Comparison of ENCODE assay signal across 23 cellular contexts in genomic region chr3:123401836-123402530, GRCh38. TPM values are rescaled to one million over a fixed set of nuclear protein-coding genes. Genes with fewer than 3 reads are reported as not detected.
A peak's percentile ranks its signal among the peaks of the same experiment; 100 is the strongest.
DNase-seq lines count a peak whose midpoint lies in the region; ATAC-seq, FAIRE-seq and TF ChIP-seq lines count a peak whose summit lies in the region.
"Had no signal": no experiment of that assay in that cellular context is flagged by ENCODE, and none has a peak within 500 bp of the region (broad histone marks: within the 10 kb centered on the region; RNA-seq: fewer than 3 reads in every experiment).

No MANE protein-coding gene starts in this region.

- ATAC-seq in Right ventricle myocardium inferior (peak; percentile 80), GM21737 (IDR thresholded peaks at IDR 0.05; ENCODE audit: unreplicated experiment) (no peak)
- ATAC-seq: HCT116 had no signal

- H3K27ac Mint-ChIP-seq in progenitor cell of endocrine pancreas, result no peak overlapping the region
- H3K27ac Mint-ChIP-seq: CD4-positive, alpha-beta memory T cell had no signal

- H3K9me3 ChIP-seq in kidney (ENCODE audit: control insufficient read depth in 1 of 2, low read length in 2 of 2) (no peaks in the 10 kb centered on the region), spleen (no peaks in the 10 kb centered on the region)
- H3K9me3 ChIP-seq: BE2C had no signal

- WGBS in spleen, 5 donors, result 77 to 86% (median 80%) methylated on average over 11 of the region's 11 CpGs

- no peak overlapping the region for H3K4me3 ChIP-seq in kidney (ENCODE audit: low read length in 2 of 2)
- H3K4me3 ChIP-seq in spleen, result no peak overlapping the region
- H3K4me3 ChIP-seq: GM23248 had no signal

- intact Hi-C loops in Right ventricle myocardium inferior (cut with DNase I), result loop anchor here (1.0 kb wide), 1 partner anchor 59 kb away; no protein-coding TSS in a partner anchor
- intact Hi-C loops in kidney (cut with DNase I), result no loop called here
- intact Hi-C loops in spleen (cut with DNase I; ENCODE audit: low total_unique reads), result no loop called here

- FAIRE-seq in kidney (lab: Jason Lieb, UNC), result no peak
- FAIRE-seq: D721Med, GM12892, GM19239, HTR-8/SVneo had no signal

- no peaks in the 10 kb centered on the region for H3K9me3 Mint-ChIP-seq in progenitor cell of endocrine pancreas (ENCODE audit: low read depth)

- peaks cover 0 to 36% (median 0%) of the 10 kb centered on the region in 7 donors for H3K27me3 ChIP-seq in spleen (replicated peaks in 1 of 7)

- no peak overlapping the region for H3K4me3 Mint-ChIP-seq in progenitor cell of endocrine pancreas (ENCODE audit: low read depth)
- H3K4me3 Mint-ChIP-seq: CD4-positive, alpha-beta memory T cell had no signal

- no peak for TF ChIP-seq POLR2A in spleen (IDR thresholded peaks at IDR 0.05)

- TF ChIP-seq CTCF in kidney (IDR thresholded peaks at IDR 0.05; ENCODE audit: borderline replicate concordance, extremely low read depth, insufficient read depth), result no peak
- TF ChIP-seq CTCF in spleen (IDR thresholded peaks at IDR 0.05 in 8 of 11, conservative IDR thresholded peaks at IDR 0.05 in 3 of 11), result no peak
- TF ChIP-seq CTCF in progenitor cell of endocrine pancreas (IDR thresholded peaks at IDR 0.05; ENCODE audit: unreplicated experiment), result no peak

- H3K36me3 ChIP-seq in kidney (ENCODE audit: control insufficient read depth in 1 of 2, insufficient read depth in 2 of 2, low read length in 2 of 2) (no peaks in the 10 kb centered on the region), spleen (no peaks in the 10 kb centered on the region)
- H3K36me3 ChIP-seq: BE2C had no signal

- no peaks in the 10 kb centered on the region for H3K27me3 Mint-ChIP-seq in progenitor cell of endocrine pancreas

- peak; percentile 72 for DNase-seq in Right ventricle myocardium inferior (ENCODE audit: missing footprints)
- DNase-seq in kidney, result peak; percentile 36
- DNase-seq in spleen, result peak; percentile 52
- no peak for DNase-seq in progenitor cell of endocrine pancreas (ENCODE audit: low spot score, unreplicated experiment)
- DNase-seq in NCI-H146 treated with DMSO at 0.1 percent for 48 hours (lab: John Stamatoyannopoulos, UW; ENCODE audit: unreplicated experiment), result no peak
- no peak for DNase-seq in amygdala (lab: John Stamatoyannopoulos, UW)
- DNase-seq: BE2C; CD4-positive, alpha-beta memory T cell; DND-41; GDM1; GM23248; MV-4-11; NCI-H1436 treated with DMSO at 0.1 percent for 48 hours; NCI-H345; NCI-H526 treated with DMSO at 0.1 percent for 48 hours; OCI-M1; RPMI8226 had no signal

- H3K4me1 ChIP-seq in kidney (ENCODE audit: control insufficient read depth in 1 of 2, insufficient read depth in 1 of 2, low read depth in 1 of 2, low read length in 2 of 2) (peaks cover 0 to 21% of the 10 kb centered on the region in 2 donors), spleen (peaks cover 0 to 10% (median 0%) of the 10 kb centered on the region in 6 donors)
- H3K4me1 ChIP-seq: BE2C had no signal

- peaks cover 38% of the 10 kb centered on the region for H3K4me1 Mint-ChIP-seq in progenitor cell of endocrine pancreas (ENCODE audit: low read depth)
- H3K4me1 Mint-ChIP-seq: CD4-positive, alpha-beta memory T cell had no signal

- no peak overlapping the region for H3K27ac ChIP-seq in kidney (ENCODE audit: low read depth in 2 of 2, low read length in 2 of 2)
- H3K27ac ChIP-seq in spleen, result peak overlapping the region in 2 of 8 donors; percentile 3 to 24
- H3K27ac ChIP-seq: GM23248 had no signal

- no peak overlapping the region for H3K9ac ChIP-seq in kidney (ENCODE audit: low read length in 2 of 2)
- H3K9ac ChIP-seq: GM23248 had no signal

- H3K36me3 Mint-ChIP-seq in progenitor cell of endocrine pancreas (ENCODE audit: insufficient read depth), result peaks cover 5% of the 10 kb centered on the region
- H3K36me3 Mint-ChIP-seq: CD4-positive, alpha-beta memory T cell had no signal

RNA-seq across cellular contexts. Expression of gene ADCY5, which starts 46.9 kb away (rescaled TPM):
- total RNA-seq in Right ventricle myocardium inferior (232 TPM), kidney (33.6 TPM), spleen (10 to 100 TPM in 6 of 7 donors, 1 to 10 TPM in 1; 9.5 to 20.6 (median 13.8) TPM), progenitor cell of endocrine pancreas (33.8 and 35.9 TPM in 2 replicates)
- polyA plus RNA-seq in kidney (ENCODE audit: insufficient read depth, low read depth, low replicate concordance) (7.1 TPM), spleen (1 to 10 TPM; 1.7 to 3.7 (median 2.0) TPM)
- total RNA-seq: CD4-positive, alpha-beta memory T cell had no signal

Comparison
In these comparisons a context has a peak if more than half of its experiments do, and no peak if none do; other contexts are left out.
1. DNase-seq: peak in Right ventricle myocardium inferior (single experiment), kidney (single experiment) and spleen (single experiment); none in progenitor cell of endocrine pancreas (single experiment), NCI-H146 treated with DMSO at 0.1 percent for 48 hours (single experiment) and amygdala (0 of 56).